8 cellular contexts compared by ENCODE assay signal in genomic region chrX:55464050-55464449, GRCh38. TPM values are rescaled to one million over a fixed set of nuclear protein-coding genes. Genes with fewer than 3 reads are reported as not detected.
DNase-seq lines count a peak whose midpoint lies in the region; ATAC-seq, FAIRE-seq and TF ChIP-seq lines count a peak whose summit lies in the region.
"Not testable (repeated sequence)": the region's sequence is repeated elsewhere in the genome, so short reads cannot be mapped to it uniquely, and the experiment has no call there.
"Had no signal": no experiment of that assay in that cellular context is flagged by ENCODE, and none has a peak within 500 bp of the region (broad histone marks: within the 10 kb centered on the region; RNA-seq: fewer than 3 reads in every experiment).

No MANE protein-coding gene starts in this region.

- not testable (repeated sequence) for H3K9ac ChIP-seq in GM12878 (ENCODE audit: control insufficient read depth, insufficient read depth, low read length)

- WGBS in GM12878 (ENCODE audit: insufficient coverage, insufficient replicate concordance, low lambda C conversion rate, missing lambda C conversion rate), result no CpG with 5 or more reads among the region's 5 CpGs

- H3K4me2 ChIP-seq in GM23338; GM12878 (ENCODE audit: control insufficient read depth, insufficient read depth): not testable (repeated sequence)

- SMC1A ChIA-PET in GM12878 (lab: Charles Lee; ENCODE audit: uncharacterized antibody, unreplicated experiment), result not testable (repeated sequence)

- H3F3A ChIP-seq in GM23338 (replicated peaks; ENCODE audit: low read depth), result not testable (repeated sequence)

- ATAC-seq in GM19043 (IDR thresholded peaks at IDR 0.05; ENCODE audit: low read depth, unreplicated experiment), result peak; percentile 59
- ATAC-seq in GM23338, result peak; percentile 87
- ATAC-seq in HG03378 (IDR thresholded peaks at IDR 0.05; ENCODE audit: unreplicated experiment), result peak; percentile 55
- ATAC-seq in activated CD4-positive, alpha-beta T cell treated with anti-CD3 and anti-CD28 coated beads for 36 hours, result peak; percentile 55
- peak; percentile 66 for ATAC-seq in GM12878
- peak; percentile 65 for ATAC-seq in naive thymus-derived CD4-positive, alpha-beta T cell

- BruUV-seq in GM12878 (replicated peaks; lab: Mats Ljungman, UMichigan), result not testable (repeated sequence)

- intact Hi-C loops in activated CD4-positive, alpha-beta T cell treated with anti-CD3 and anti-CD28 coated beads for 36 hours (cut with DNase I, micrococcal nuclease); GM12878 (cut with micrococcal nuclease; ENCODE audit: unreplicated experiment); naive thymus-derived CD4-positive, alpha-beta T cell (cut with micrococcal nuclease): not testable (repeated sequence)

- H4K20me1 ChIP-seq in GM23338 (replicated peaks; ENCODE audit: insufficient read depth); GM12878 (ENCODE audit: control insufficient read depth, insufficient read depth): not testable (repeated sequence)

- TF ChIP-seq POLR2A in GM12891 (IDR thresholded peaks at IDR 0.05; ENCODE audit: low read depth, low read length); GM12878 (IDR thresholded peaks at IDR 0.05; ENCODE audit: low read depth, low read length): not testable (repeated sequence)

- not testable (repeated sequence) for H2AFZ ChIP-seq in GM23338; GM12878 (ENCODE audit: control insufficient read depth, low read depth, low read length)

- H3K9me3 ChIP-seq in GM12878 (replicated peaks; ENCODE audit: control insufficient read depth, insufficient read depth, low read length); naive thymus-derived CD4-positive, alpha-beta T cell (ENCODE audit: control insufficient read depth in 2 of 3, low read length in 3 of 3): not testable (repeated sequence)

- TF ChIP-seq EP300 in GM12878 (IDR thresholded peaks at IDR 0.05; ENCODE audit: borderline replicate concordance in 1 of 2, control insufficient read depth in 1 of 2, low read depth in 2 of 2, low read length in 2 of 2), result not testable (repeated sequence)

- not testable (repeated sequence) for H3K9me2 ChIP-seq in GM23338 (ENCODE audit: insufficient read depth)

- RAD21 ChIA-PET in GM12878 (lab: Charles Lee; ENCODE audit: unreplicated experiment), result not testable (repeated sequence)

- not testable (repeated sequence) for H3K27ac ChIP-seq in GM23338 (ENCODE audit: low read depth); GM12878 (ENCODE audit: control insufficient read depth, insufficient read depth); naive thymus-derived CD4-positive, alpha-beta T cell (ENCODE audit: low read depth, low read length)

- not testable (repeated sequence) for H3K36me3 Mint-ChIP-seq in GM23338 (ENCODE audit: low read depth); activated CD4-positive, alpha-beta T cell treated with anti-CD3 and anti-CD28 coated beads for 36 hours (ENCODE audit: low read depth); naive thymus-derived CD4-positive, alpha-beta T cell

- H3K4me3 ChIP-seq in GM23338; GM12878; naive thymus-derived CD4-positive, alpha-beta T cell (ENCODE audit: low read length): not testable (repeated sequence)

- H3K4me3 Mint-ChIP-seq in GM23338; activated CD4-positive, alpha-beta T cell treated with anti-CD3 and anti-CD28 coated beads for 36 hours; naive thymus-derived CD4-positive, alpha-beta T cell: not testable (repeated sequence)

- not testable (repeated sequence) for TF ChIP-seq CTCF in GM23338 (conservative IDR thresholded peaks at IDR 0.05; ENCODE audit: low read depth in 2 of 2); GM12878 (IDR thresholded peaks at IDR 0.05 in 2 of 3, conservative IDR thresholded peaks at IDR 0.05 in 1 of 3; ENCODE audit: control insufficient read depth in 2 of 3, extremely low read depth in 1 of 3, insufficient read depth in 1 of 3, low read depth in 3 of 3, low read length in 3 of 3)

- H3K79me2 ChIP-seq in GM23338 (replicated peaks; ENCODE audit: insufficient read depth); GM12878 (ENCODE audit: control insufficient read depth, insufficient read depth, low read length): not testable (repeated sequence)

- not testable (repeated sequence) for TF ChIP-seq RAD21 in GM12878 (IDR thresholded peaks at IDR 0.05; ENCODE audit: insufficient read depth, low read depth, low read length)

- H3K27ac Mint-ChIP-seq in GM23338; activated CD4-positive, alpha-beta T cell treated with anti-CD3 and anti-CD28 coated beads for 36 hours; naive thymus-derived CD4-positive, alpha-beta T cell: not testable (repeated sequence)

- in situ Hi-C loops in GM12878 (cut with MboI), result not testable (repeated sequence)

- peak; percentile 90 for FAIRE-seq in GM12891 (lab: Jason Lieb, UNC)
- not testable (repeated sequence) for FAIRE-seq in GM12878 (lab: Jason Lieb, UNC)

- CTCF ChIA-PET in activated CD4-positive, alpha-beta T cell treated with anti-CD3 and anti-CD28 coated beads for 36 hours (lab: Charles Lee); GM12878 (lab: Yijun Ruan, JAX); naive thymus-derived CD4-positive, alpha-beta T cell (lab: Charles Lee): not testable (repeated sequence)

- not testable (repeated sequence) for H3K4me1 Mint-ChIP-seq in GM23338; activated CD4-positive, alpha-beta T cell treated with anti-CD3 and anti-CD28 coated beads for 36 hours; naive thymus-derived CD4-positive, alpha-beta T cell

- H3K36me3 ChIP-seq in GM23338 (ENCODE audit: insufficient read depth); GM12878 (ENCODE audit: control insufficient read depth in 2 of 2, insufficient read depth in 2 of 2, low read length in 1 of 2); naive thymus-derived CD4-positive, alpha-beta T cell (ENCODE audit: control insufficient read depth in 2 of 3, insufficient read depth in 3 of 3, low read length in 3 of 3): not testable (repeated sequence)

- not testable (repeated sequence) for H3K27me3 Mint-ChIP-seq in GM23338 (ENCODE audit: insufficient read depth, low read depth, poor library complexity); activated CD4-positive, alpha-beta T cell treated with anti-CD3 and anti-CD28 coated beads for 36 hours; naive thymus-derived CD4-positive, alpha-beta T cell

- H3K27me3 ChIP-seq in GM23338 (ENCODE audit: insufficient read depth); GM12878 (replicated peaks in 1 of 2; ENCODE audit: control insufficient read depth in 2 of 2, insufficient read depth in 2 of 2, low read length in 1 of 2); naive thymus-derived CD4-positive, alpha-beta T cell (ENCODE audit: control insufficient read depth in 2 of 2, insufficient read depth in 2 of 2, low read length in 2 of 2): not testable (repeated sequence)

- POLR2A ChIA-PET in activated CD4-positive, alpha-beta T cell treated with anti-CD3 and anti-CD28 coated beads for 36 hours (lab: Charles Lee); GM12878 (lab: Charles Lee); naive thymus-derived CD4-positive, alpha-beta T cell (lab: Charles Lee): not testable (repeated sequence)

- not testable (repeated sequence) for DNase-seq in GM12891 (ENCODE audit: insufficient read length, low spot score); GM23338 (ENCODE audit: low spot score); activated CD4-positive, alpha-beta T cell treated with anti-CD3 and anti-CD28 coated beads for 36 hours; GM12878 (ENCODE audit: low read depth, low spot score); naive thymus-derived CD4-positive, alpha-beta T cell

- not testable (repeated sequence) for H3K9me3 Mint-ChIP-seq in GM23338; activated CD4-positive, alpha-beta T cell treated with anti-CD3 and anti-CD28 coated beads for 36 hours (ENCODE audit: low read depth); naive thymus-derived CD4-positive, alpha-beta T cell

- H3K4me1 ChIP-seq in GM23338 (ENCODE audit: insufficient read depth); GM12878 (ENCODE audit: control insufficient read depth, insufficient read depth, low read length); naive thymus-derived CD4-positive, alpha-beta T cell (ENCODE audit: control insufficient read depth in 2 of 2, insufficient read depth in 2 of 2, low read length in 2 of 2): not testable (repeated sequence)

RNA-seq across cellular contexts. Expression of gene MAGEH1, which starts 12.1 kb away (rescaled TPM):
- polyA plus RNA-seq in GM12891 (2012; ENCODE audit: low read depth, missing spikeins), result 10.7 TPM
- total RNA-seq in GM23338 (2014; rRNA removed; shearing (Covaris generic)), result 15.0 and 15.8 TPM in 2 replicates
- polyA plus RNA-seq in GM23338 (2016; fragmentation: Nextera tagmentation; extraction: Ambion mirVana) (14.0 and 14.2 TPM in 2 replicates), GM12878 (2011; rRNA removed) (18.0 and 20.6 TPM in 2 replicates), GM12878 (2014; fragmentation: Illumina TruSeq; extraction: Trizol) (13.2 and 16.4 TPM in 2 replicates), GM12878 (2014; fragmentation: Nextera tagmentation; extraction: Ambion mirVana) (1 to 10 TPM; 8.7 to 9.1 TPM), GM12878 (2014; rRNA removed) (20.9 and 23.7 TPM in 2 replicates), GM12878 (2016; fragmentation: Nextera tagmentation; extraction: Ambion mirVana) (10 to 100 TPM; 24.0 to 25.2 TPM)
- 10 to 100 TPM; 13.4 to 16.9 TPM for total RNA-seq in activated CD4-positive, alpha-beta T cell treated with anti-CD3 and anti-CD28 coated beads for 36 hours
- total RNA-seq in GM12878 (2013; cell fraction: nucleolus; rRNA removed), result 9.8 and 11.4 TPM in 2 replicates
- total RNA-seq in GM12878 (2014; rRNA removed) (20.6 and 21.9 TPM in 2 replicates), GM12878 (2014; rRNA removed; fragmentation: Illumina TruSeq; extraction: Trizol) (17.0 and 18.6 TPM in 2 replicates), GM12878 (2021) (13.1 and 13.2 TPM in 2 replicates)
- 12.4 TPM for polyA plus RNA-seq in GM12878 (2011; ENCODE audit: low read depth)
- polyA plus RNA-seq in GM12878 (2011; cell fraction: cytosol; rRNA removed), result 17.4 and 18.4 TPM in 2 replicates
- 12.3 and 14.7 TPM in 2 replicates for polyA plus RNA-seq in GM12878 (2011; cell fraction: nucleus; rRNA removed)
- polyA plus RNA-seq in GM12878 (2012), result 15.3 and 16.5 TPM in 2 replicates
- 5.9 and 8.4 TPM in 2 replicates for polyA minus RNA-seq in GM12878 (2011; rRNA and poly(A)+ RNA removed)
- 1.3 and 2.3 TPM in 2 replicates for polyA minus RNA-seq in GM12878 (2011; cell fraction: cytosol; rRNA and poly(A)+ RNA removed)
- polyA minus RNA-seq in GM12878 (2011; cell fraction: nucleus; rRNA and poly(A)+ RNA removed), result 4.5 TPM in 2 replicates
- 10 to 100 TPM; 12.3 to 29.6 (median 20.3) TPM for total RNA-seq in naive thymus-derived CD4-positive, alpha-beta T cell
- 10 to 100 TPM; 51.0 to 51.8 TPM for polyA plus RNA-seq in naive thymus-derived CD4-positive, alpha-beta T cell
- total RNA-seq: HT-29 had no signal

RNA-seq across cellular contexts. Expression of gene USP51, which starts 25.6 kb away (rescaled TPM):
- 1.0 TPM for polyA plus RNA-seq in GM12891 (2012; ENCODE audit: low read depth, missing spikeins)
- total RNA-seq in GM23338 (2014; rRNA removed; shearing (Covaris generic)), result 4.7 and 5.5 TPM in 2 replicates
- polyA plus RNA-seq in GM23338 (2016; fragmentation: Nextera tagmentation; extraction: Ambion mirVana) (2.8 and 3.5 TPM in 2 replicates), GM12878 (2011; rRNA removed) (1.1 and 1.7 TPM in 2 replicates), GM12878 (2014; fragmentation: Illumina TruSeq; extraction: Trizol) (1.5 and 2.1 TPM in 2 replicates), GM12878 (2014; fragmentation: Nextera tagmentation; extraction: Ambion mirVana) (under 1 TPM; 0.52 to 0.73 TPM), GM12878 (2014; rRNA removed) (0.82 and 1.1 TPM in 2 replicates), GM12878 (2016; fragmentation: Nextera tagmentation; extraction: Ambion mirVana) (under 1 TPM; 0.58 to 0.89 TPM)
- 1 to 10 TPM; 1.5 to 2.5 TPM for total RNA-seq in activated CD4-positive, alpha-beta T cell treated with anti-CD3 and anti-CD28 coated beads for 36 hours
- 5.6 TPM in 2 replicates for total RNA-seq in GM12878 (2013; cell fraction: nucleolus; rRNA removed)
- total RNA-seq in GM12878 (2014; rRNA removed) (1.3 and 1.6 TPM in 2 replicates), GM12878 (2014; rRNA removed; fragmentation: Illumina TruSeq; extraction: Trizol) (1.3 and 1.6 TPM in 2 replicates), GM12878 (2021) (1.5 and 1.6 TPM in 2 replicates)
- 0.41 TPM for polyA plus RNA-seq in GM12878 (2011; ENCODE audit: low read depth)
- 0.90 and 1.2 TPM in 2 replicates for polyA plus RNA-seq in GM12878 (2011; cell fraction: cytosol; rRNA removed)
- polyA plus RNA-seq in GM12878 (2011; cell fraction: nucleus; rRNA removed), result 0.98 and 1.9 TPM in 2 replicates
- polyA plus RNA-seq in GM12878 (2012), result 0.62 and 1.3 TPM in 2 replicates
- polyA minus RNA-seq in GM12878 (2011; rRNA and poly(A)+ RNA removed), result 4.0 and 5.9 TPM in 2 replicates
- polyA minus RNA-seq in GM12878 (2011; cell fraction: cytosol; rRNA and poly(A)+ RNA removed), result 0.27 and 1.2 TPM in 2 replicates
- 2.2 and 4.1 TPM in 2 replicates for polyA minus RNA-seq in GM12878 (2011; cell fraction: nucleus; rRNA and poly(A)+ RNA removed)
- total RNA-seq in naive thymus-derived CD4-positive, alpha-beta T cell, result 1 to 10 TPM; 1.3 to 5.2 (median 3.1) TPM
- polyA plus RNA-seq in naive thymus-derived CD4-positive, alpha-beta T cell, result under 1 TPM; 0.20 to 0.45 TPM
- total RNA-seq: HT-29 had no signal
